ENCODE assay signal across 13 cellular contexts in genomic region chr5:123538670-123539459, GRCh38. TPM values are rescaled to one million over a fixed set of nuclear protein-coding genes. Genes with fewer than 3 reads are reported as not detected.
A peak's percentile ranks its signal among the peaks of the same experiment; 100 is the strongest.
DNase-seq lines count a peak whose midpoint lies in the region; ATAC-seq and TF ChIP-seq lines count a peak whose summit lies in the region.
"Had no signal": no experiment of that assay in that cellular context is flagged by ENCODE, and none has a peak within 500 bp of the region (broad histone marks: within the 10 kb centered on the region; RNA-seq: fewer than 3 reads in every experiment).

No MANE protein-coding gene starts in this region.

- TF ChIP-seq EP300 in SK-N-SH (IDR thresholded peaks at IDR 0.05; ENCODE audit: borderline replicate concordance in 1 of 2, low read depth in 1 of 2, low read length in 1 of 2) = no peak

- H3K36me3 ChIP-seq in SK-N-SH (replicated peaks in 1 of 2; ENCODE audit: control insufficient read depth in 1 of 2, insufficient read depth in 2 of 2, low read length in 1 of 2) (no peaks in the 10 kb centered on the region), SK-N-MC (ENCODE audit: insufficient read depth, low read length) (no peaks in the 10 kb centered on the region)
- H3K36me3 ChIP-seq: heart left ventricle, thoracic aorta had no signal

- ATAC-seq in SK-N-SH treated with all-trans-retinoic acid at 6 μM for 48 hours (peak; percentile 45; the same call in 2 of the 3 replicates), foreskin keratinocyte (peak; percentile 71), HG02642 (IDR thresholded peaks at IDR 0.05; ENCODE audit: poor library complexity, unreplicated experiment) (no peak), HG02798 (IDR thresholded peaks at IDR 0.05; ENCODE audit: poor library complexity, unreplicated experiment) (no peak)
- ATAC-seq: activated CD8-positive, alpha-beta T cell treated with anti-CD3 and anti-CD28 coated beads, Interleukin-2, amount 10 ng/mL, durations not matched to agents 7 days and 5 days had no signal

- H3K4me3 ChIP-seq in SK-N-SH (ENCODE audit: low read depth in 2 of 2, low read length in 1 of 2) (no peak overlapping the region), SK-N-MC (peak overlapping the region; percentile 49), retinal pigment epithelial cell (ENCODE audit: low read length) (no peak overlapping the region)
- H3K4me3 ChIP-seq: heart left ventricle, thoracic aorta had no signal

- H4K20me1 ChIP-seq in SK-N-SH (ENCODE audit: insufficient read depth) = peaks cover 19% of the 10 kb centered on the region

- H3K9ac ChIP-seq in SK-N-SH (no peak overlapping the region), SK-N-MC (ENCODE audit: insufficient read length) (peak overlapping the region; percentile 67)

- no peak for TF ChIP-seq RAD21 in SK-N-SH (IDR thresholded peaks at IDR 0.05; ENCODE audit: low read length)

- DNase-seq in SK-N-SH = no peak
- DNase-seq in SK-N-MC (ENCODE audit: low read depth, low spot score) = no peak
- DNase-seq in foreskin keratinocyte = peak; percentile 16 to 67
- DNase-seq in retinal pigment epithelial cell (ENCODE audit: low read depth) = peak; percentile 22
- no peak for DNase-seq in NCI-H2029 (lab: John Stamatoyannopoulos, UW)
- DNase-seq: activated CD8-positive, alpha-beta T cell treated with anti-CD3 and anti-CD28 coated beads, Interleukin-2, amount 10 ng/mL, durations not matched to agents 7 days and 5 days; Calu3; heart left ventricle; NCI-H774 had no signal

- H3K27me3 ChIP-seq in SK-N-SH (ENCODE audit: insufficient read depth) (no peaks in the 10 kb centered on the region), foreskin keratinocyte (no peaks in the 10 kb centered on the region)
- H3K27me3 ChIP-seq: heart left ventricle had no signal

- H3K9me3 ChIP-seq in SK-N-SH (no peaks in the 10 kb centered on the region), SK-N-MC (ENCODE audit: low read depth, low read length) (no peaks in the 10 kb centered on the region; the same call in 1 of the 2 replicates)
- H3K9me3 ChIP-seq: heart left ventricle, thoracic aorta had no signal

- TF ChIP-seq CTCF in SK-N-SH (IDR thresholded peaks at IDR 0.05) (no peak), foreskin keratinocyte (conservative IDR thresholded peaks at IDR 0.05) (no peak), retinal pigment epithelial cell (conservative IDR thresholded peaks at IDR 0.05; ENCODE audit: low read depth, low read length) (no peak)

- peaks cover 93% of the 10 kb centered on the region for H3K79me2 ChIP-seq in SK-N-SH (ENCODE audit: insufficient read depth)

- no peak overlapping the region for H3K4me2 ChIP-seq in SK-N-SH

- 90% methylated on average over 8 of the region's 8 CpGs for WGBS in SK-N-SH (ENCODE audit: low lambda C conversion rate)

- H3K4me1 ChIP-seq in SK-N-SH (ENCODE audit: control insufficient read depth in 1 of 2, insufficient read depth in 2 of 2, low read depth in 1 of 2, low read length in 1 of 2) = peaks cover 0 to 3% of the 10 kb centered on the region in 2 experiments; a peak in 2 of 4 replicates
- H3K4me1 ChIP-seq in foreskin keratinocyte = peaks cover 3% of the 10 kb centered on the region

- no peak overlapping the region for H2AFZ ChIP-seq in SK-N-SH (ENCODE audit: low read depth)

- CTCF ChIA-PET in SK-N-SH (lab: Yijun Ruan, JAX) = interaction anchor here (0.6 to 0.9 kb wide), 2 partner anchors 27 to 72 kb away, joined by 3 read pairs; partner anchors contain the start of gene CSNK1G3

- H3K27ac ChIP-seq in SK-N-SH (ENCODE audit: low read depth in 2 of 2, low read length in 1 of 2) (no peak overlapping the region; a peak in 1 of 4 replicates), SK-N-MC (peak overlapping the region; percentile 88), foreskin keratinocyte (no peak overlapping the region)
- H3K27ac ChIP-seq: heart left ventricle, thoracic aorta had no signal

- POLR2A ChIA-PET in SK-N-SH (lab: Yijun Ruan, JAX) = no interaction called here

- H3K9me2 ChIP-seq in SK-N-SH = no peaks in the 10 kb centered on the region

- no peaks in the 10 kb centered on the region for H3F3A ChIP-seq in SK-N-SH (replicated peaks; ENCODE audit: insufficient read depth)

TF ChIP-seq in SK-N-SH treated with all-trans-retinoic acid at 6 μM for 48 hours, 23 proteins besides CTCF, POLR2A, EP300 and RAD21:
- TF ChIP-seq CSDC2 (CRISPR knock-in tag; IDR thresholded peaks at IDR 0.05) (no peak), GLIS3 (CRISPR knock-in tag; IDR thresholded peaks at IDR 0.05) (no peak)
TF ChIP-seq in SK-N-SH treated with all-trans-retinoic acid at 6 μM for 48 hours: peak in this region for 0.

TF ChIP-seq in SK-N-SH, 30 proteins besides CTCF, POLR2A, EP300 and RAD21 (continues in another document):
- TF ChIP-seq RFX5 (IDR thresholded peaks at IDR 0.05; ENCODE audit: low read length) (no peak), IRF3 (IDR thresholded peaks at IDR 0.05; ENCODE audit: low read depth, low read length) (no peak), USF1 (IDR thresholded peaks at IDR 0.05; ENCODE audit: borderline replicate concordance, low read depth) (no peak), FOXJ3 (CRISPR knock-in tag; IDR thresholded peaks at IDR 0.05) (no peak), GATA2 (CRISPR knock-in tag; IDR thresholded peaks at IDR 0.05) (no peak), NFIC (IDR thresholded peaks at IDR 0.05; ENCODE audit: borderline replicate concordance) (no peak), CHD2 (IDR thresholded peaks at IDR 0.05; ENCODE audit: low read length, partially characterized antibody) (no peak), GABPA (IDR thresholded peaks at IDR 0.05; ENCODE audit: low read depth) (no peak), USF2 (IDR thresholded peaks at IDR 0.05; ENCODE audit: borderline replicate concordance, low read depth, low read length) (no peak), JUND (IDR thresholded peaks at IDR 0.05) (no peak), NRF1 (IDR thresholded peaks at IDR 0.05; ENCODE audit: low read depth, low read length) (no peak), RCOR1 (IDR thresholded peaks at IDR 0.05; ENCODE audit: low read length) (no peak), YY1 (IDR thresholded peaks at IDR 0.05; ENCODE audit: low read depth) (no peak), MEF2A (IDR thresholded peaks at IDR 0.05; ENCODE audit: borderline replicate concordance, low read depth) (no peak)
- TF ChIP-seq, protein P1, sequence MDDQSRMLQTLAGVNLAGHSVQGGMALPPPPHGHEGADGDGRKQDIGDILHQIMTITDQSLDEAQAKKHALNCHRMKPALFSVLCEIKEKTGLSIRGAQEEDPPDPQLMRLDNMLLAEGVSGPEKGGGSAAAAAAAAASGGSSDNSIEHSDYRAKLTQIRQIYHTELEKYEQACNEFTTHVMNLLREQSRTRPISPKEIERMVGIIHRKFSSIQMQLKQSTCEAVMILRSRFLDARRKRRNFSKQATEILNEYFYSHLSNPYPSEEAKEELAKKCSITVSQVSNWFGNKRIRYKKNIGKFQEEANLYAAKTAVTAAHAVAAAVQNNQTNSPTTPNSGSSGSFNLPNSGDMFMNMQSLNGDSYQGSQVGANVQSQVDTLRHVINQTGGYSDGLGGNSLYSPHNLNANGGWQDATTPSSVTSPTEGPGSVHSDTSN (IDR thresholded peaks at IDR 0.05) = no peak

RNA-seq across cellular contexts. Expression of gene CSNK1G3, which starts 26.9 kb away (rescaled TPM):
- 12.9 and 13.1 TPM in 2 replicates for polyA plus RNA-seq in SK-N-SH (2012; rRNA removed)
- polyA plus RNA-seq in SK-N-SH (2012; cell fraction: cytosol; rRNA removed) = 15.9 and 19.7 TPM in 2 replicates
- polyA plus RNA-seq in SK-N-SH (2012; cell fraction: nucleus; rRNA removed) = 7.6 and 13.5 TPM in 2 replicates
- total RNA-seq in foreskin keratinocyte = 38.5 TPM in 2 replicates
- polyA plus RNA-seq in foreskin keratinocyte = 9.5 and 12.1 TPM in 2 replicates

Comparison
In these comparisons a context has a peak if more than half of its experiments do, and no peak if none do; other contexts are left out.
1. ATAC-seq: peak in SK-N-SH treated with all-trans-retinoic acid at 6 μM for 48 hours (single experiment) and foreskin keratinocyte (single experiment); none in HG02642 (single experiment) and HG02798 (single experiment).
2. DNase-seq: peak in foreskin keratinocyte (2 of 2) and retinal pigment epithelial cell (single experiment); none in SK-N-SH (single experiment), SK-N-MC (single experiment) and NCI-H2029 (single experiment).